31 cellular contexts compared by ENCODE assay signal in the genomic region with DNA sequence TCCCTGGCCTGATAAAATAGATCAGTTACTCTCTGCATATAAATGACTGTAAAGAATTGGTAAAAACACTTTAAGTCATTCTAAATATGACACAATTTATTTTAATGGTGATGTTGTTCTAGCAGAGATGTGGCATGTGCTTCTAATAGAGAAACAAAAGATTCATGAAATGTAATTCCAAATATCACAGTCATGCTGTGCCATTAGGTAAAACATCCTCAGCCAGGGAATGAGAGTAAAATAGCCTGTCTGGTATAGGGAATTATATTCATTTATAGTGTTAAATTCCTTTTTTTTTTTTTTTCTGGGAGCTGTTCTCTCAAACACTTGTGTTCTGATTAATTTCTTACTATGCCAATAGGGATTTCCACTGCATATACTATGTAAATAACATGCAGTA.
"Had no signal": no experiment of that assay in that cellular context is flagged by ENCODE, and none has a peak within 500 bp of the region (broad histone marks: within the 10 kb centered on the region; RNA-seq: fewer than 3 reads in every experiment).

No MANE protein-coding gene starts in this region.

- H3K36me3 ChIP-seq: adrenal gland, ascending aorta, brain microvascular endothelial cell, breast epithelium, cardiac muscle cell had no signal

- H3K27me3 ChIP-seq: adrenal gland, ascending aorta, body of pancreas, brain microvascular endothelial cell, breast epithelium, cardiac muscle cell had no signal

- H3K9me3 ChIP-seq: adrenal gland, ascending aorta, body of pancreas, breast epithelium had no signal

- FAIRE-seq: astrocyte, bronchial epithelial cell had no signal

- DNase-seq: activated effector memory CD4-positive, alpha-beta T cell treated with anti-CD3 and anti-CD28 coated beads, Interleukin-2, amount 50 U/mL, for 16 hours; activated effector memory CD4-positive, alpha-beta T cell treated with Interleukin-2 at 50 U/mL for 16 hours; activated gamma-delta T cell; activated gamma-delta T cell treated with Interleukin-2 at 50 U/mL for 16 hours; activated naive CD4-positive, alpha-beta T cell; activated naive CD4-positive, alpha-beta T cell treated with anti-CD3 and anti-CD28 coated beads for 36 hours; activated naive CD4-positive, alpha-beta T cell treated with anti-CD3 and anti-CD28 coated beads, Interleukin-2, amount 10 ng/mL, durations not matched to agents 7 days and 5 days; activated naive CD4-positive, alpha-beta T cell treated with anti-CD3 and anti-CD28 coated beads, Interleukin-2, amount 50 U/mL, for 16 hours; activated naive CD4-positive, alpha-beta T cell treated with Interleukin-2 at 50 U/mL for 16 hours; activated naive CD8-positive, alpha-beta T cell treated with anti-CD3 and anti-CD28 coated beads for 36 hours; activated naive CD8-positive, alpha-beta T cell treated with anti-CD3 and anti-CD28 coated beads, Interleukin-2, amount 10 ng/mL, durations not matched to agents 7 days and 5 days; activated naive CD8-positive, alpha-beta T cell treated with anti-CD3 and anti-CD28 coated beads, Interleukin-2, amount 50 U/mL, for 24 hours; activated T-cell treated with anti-CD3 and anti-CD28 coated beads, Interleukin-2, amount 50 U/mL, for 24 hours; activated T-cell treated with anti-CD3 and anti-CD28 coated beads, Interleukin-2, amount 50 U/mL, for 4 hours; activated T-cell treated with anti-CD3 and anti-CD28 coated beads, Interleukin-2, amount 50 U/mL, for 48 hours; activated T-cell treated with anti-CD3 and anti-CD28 coated beads, Interleukin-2, amount 50 U/mL, for 72 hours; adrenal gland; amniotic stem cell; amygdala; anterior cingulate cortex; aorta; body of pancreas; brain microvascular endothelial cell; caudate nucleus; central memory CD4-positive, alpha-beta T cell; cerebellar nuclear complex had no signal

- H3K27ac ChIP-seq: adrenal gland, ascending aorta, body of pancreas, brain microvascular endothelial cell, breast epithelium, cardiac muscle cell had no signal

- H3K4me3 ChIP-seq: adrenal gland, ascending aorta, body of pancreas, breast epithelium, cardiac muscle cell had no signal
